In the genomic region with DNA sequence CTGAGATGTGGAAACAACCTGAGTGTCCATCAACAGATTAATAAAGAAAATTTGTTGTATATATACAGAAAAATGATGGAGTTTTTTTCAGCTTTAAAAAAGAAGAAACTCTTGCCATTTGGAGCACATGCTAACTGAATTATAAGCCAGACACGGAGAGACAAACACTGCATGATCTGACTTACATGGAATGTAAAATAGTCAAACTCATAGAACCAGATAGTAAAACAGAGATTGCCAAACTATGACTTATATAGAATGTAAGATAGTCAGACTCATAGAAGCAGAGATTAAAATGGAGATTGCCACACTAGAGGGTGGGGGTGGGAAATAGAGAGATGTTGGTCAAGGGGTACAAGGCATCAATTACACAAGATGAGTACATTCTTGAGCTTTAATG, we compare ENCODE assay signal across 23 cellular contexts.
"Had no signal": no experiment of that assay in that cellular context is flagged by ENCODE, and none has a peak within 500 bp of the region (broad histone marks: within the 10 kb centered on the region; RNA-seq: fewer than 3 reads in every experiment).

No MANE protein-coding gene starts in this region.

- DNase-seq: activated CD4-positive, alpha-beta T cell treated with anti-CD3 and anti-CD28 coated beads, Interleukin-2, amount 10 ng/mL, durations not matched to agents 7 days and 5 days; activated CD8-positive, alpha-beta memory T cell treated with anti-CD3 and anti-CD28 coated beads, Interleukin-2, amount 10 ng/mL, durations not matched to agents 7 days and 5 days; activated CD8-positive, alpha-beta T cell treated with anti-CD3 and anti-CD28 coated beads for 36 hours; activated effector memory CD4-positive, alpha-beta T cell treated with anti-CD3 and anti-CD28 coated beads, Interleukin-2, amount 50 U/mL, for 16 hours; activated naive CD4-positive, alpha-beta T cell treated with anti-CD3 and anti-CD28 coated beads, Interleukin-2, amount 10 ng/mL, durations not matched to agents 7 days and 5 days; activated T-cell treated with anti-CD3 and anti-CD28 coated beads for 4 hours; central memory CD4-positive, alpha-beta T cell; colonic mucosa; esophagus squamous epithelium; foreskin melanocyte; ovary; spleen; stimulated activated CD4-positive, alpha-beta T cell treated with anti-CD3 and anti-CD28 coated beads, Interleukin-4, amount 100 ng/mL, for 1 hour; stimulated activated naive CD4-positive, alpha-beta T cell; T-helper 2 cell; testis; uterus had no signal

- H3K4me1 ChIP-seq: ascending aorta, colonic mucosa, esophagus squamous epithelium, prostate gland, spleen, testis, uterus had no signal

- H3K9me3 ChIP-seq: ascending aorta, colonic mucosa, esophagus squamous epithelium, ovary, prostate gland, testis, uterus had no signal

- ATAC-seq: activated CD4-positive, CD25-positive, alpha-beta regulatory T cell treated with anti-CD3 and anti-CD28 coated beads, Interleukin-2, amount 50 U/mL, for 24 hours; activated CD8-positive, alpha-beta memory T cell treated with anti-CD3 and anti-CD28 coated beads, Interleukin-2, amount 10 ng/mL, durations not matched to agents 7 days and 5 days; activated CD8-positive, alpha-beta T cell treated with anti-CD3 and anti-CD28 coated beads for 36 hours; left lobe of liver; natural killer cell treated with Interleukin-12 subunit alpha and Interleukin-12 subunit beta and Interleukin-15 and Interleukin-18, amount 100 ng/mL, for 72 hours had no signal

- H3K27ac ChIP-seq: ascending aorta, colonic mucosa, esophagus squamous epithelium, ovary, prostate gland, spleen, testis, uterus had no signal

- H3K27me3 ChIP-seq: ascending aorta, colonic mucosa, esophagus squamous epithelium, ovary, spleen, testis, uterus had no signal

- H3K36me3 ChIP-seq: ascending aorta, colonic mucosa, esophagus squamous epithelium, ovary, prostate gland, spleen, uterus had no signal

- H3K4me3 ChIP-seq: ascending aorta, colonic mucosa, esophagus squamous epithelium, lung, ovary, prostate gland, spleen, testis, uterus had no signal
